ENCODE assay signal across 1 cellular context in the genomic region with DNA sequence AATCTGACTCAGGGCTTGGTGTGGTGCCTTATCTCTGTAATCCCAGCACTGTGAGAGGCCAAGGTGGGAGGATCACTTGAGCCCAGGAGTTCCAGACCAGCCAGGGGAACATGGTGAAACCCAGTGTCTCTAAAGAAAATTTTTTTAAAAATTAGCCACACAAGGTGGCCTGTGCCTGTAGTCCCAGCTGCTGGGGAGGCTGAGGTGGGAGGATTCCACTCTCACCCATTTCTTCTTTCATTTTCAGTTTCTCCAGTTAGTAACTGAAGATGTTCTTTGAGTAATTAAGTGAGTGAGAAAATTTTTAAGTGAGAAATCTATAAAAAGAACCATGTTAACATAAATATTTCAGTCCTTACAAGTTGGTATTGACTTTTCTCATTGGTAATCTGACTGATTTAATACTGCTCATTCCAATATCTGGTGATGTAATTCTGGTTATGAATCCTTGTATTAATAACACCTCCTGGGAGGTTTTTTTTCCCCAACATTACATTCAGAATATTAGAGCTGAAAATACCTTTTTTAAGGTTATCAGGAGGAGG.
TF ChIP-seq lines count a peak whose summit lies in the region.

No MANE protein-coding gene starts in this region.

TF ChIP-seq in K562, 482 proteins besides CTCF, POLR2A, EP300 and RAD21:
- TF ChIP-seq JUN (IDR thresholded peaks at IDR 0.05; ENCODE audit: borderline replicate concordance, low read depth, low read length) (no peak), JUN (CRISPR knock-in tag; IDR thresholded peaks at IDR 0.05; ENCODE audit: borderline replicate concordance) (no peak), BDP1 (IDR thresholded peaks at IDR 0.05; ENCODE audit: insufficient read depth, insufficient read length) (no peak), MCM5 (IDR thresholded peaks at IDR 0.05; ENCODE audit: low read depth) (no peak), RHOXF2B (CRISPR knock-in tag; conservative IDR thresholded peaks at IDR 0.05) (no peak), PTRF (tag; IDR thresholded peaks at IDR 0.05) (no peak)
- TF ChIP-seq, protein P1, sequence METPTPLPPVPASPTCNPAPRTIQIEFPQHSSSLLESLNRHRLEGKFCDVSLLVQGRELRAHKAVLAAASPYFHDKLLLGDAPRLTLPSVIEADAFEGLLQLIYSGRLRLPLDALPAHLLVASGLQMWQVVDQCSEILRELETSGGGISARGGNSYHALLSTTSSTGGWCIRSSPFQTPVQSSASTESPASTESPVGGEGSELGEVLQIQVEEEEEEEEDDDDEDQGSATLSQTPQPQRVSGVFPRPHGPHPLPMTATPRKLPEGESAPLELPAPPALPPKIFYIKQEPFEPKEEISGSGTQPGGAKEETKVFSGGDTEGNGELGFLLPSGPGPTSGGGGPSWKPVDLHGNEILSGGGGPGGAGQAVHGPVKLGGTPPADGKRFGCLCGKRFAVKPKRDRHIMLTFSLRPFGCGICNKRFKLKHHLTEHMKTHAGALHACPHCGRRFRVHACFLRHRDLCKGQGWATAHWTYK (CRISPR knock-in tag; IDR thresholded peaks at IDR 0.05): no peak
- TF ChIP-seq, protein P2, sequence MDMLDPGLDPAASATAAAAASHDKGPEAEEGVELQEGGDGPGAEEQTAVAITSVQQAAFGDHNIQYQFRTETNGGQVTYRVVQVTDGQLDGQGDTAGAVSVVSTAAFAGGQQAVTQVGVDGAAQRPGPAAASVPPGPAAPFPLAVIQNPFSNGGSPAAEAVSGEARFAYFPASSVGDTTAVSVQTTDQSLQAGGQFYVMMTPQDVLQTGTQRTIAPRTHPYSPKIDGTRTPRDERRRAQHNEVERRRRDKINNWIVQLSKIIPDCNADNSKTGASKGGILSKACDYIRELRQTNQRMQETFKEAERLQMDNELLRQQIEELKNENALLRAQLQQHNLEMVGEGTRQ (CRISPR knock-in tag; IDR thresholded peaks at IDR 0.05): no peak
- TF ChIP-seq, protein P3, sequence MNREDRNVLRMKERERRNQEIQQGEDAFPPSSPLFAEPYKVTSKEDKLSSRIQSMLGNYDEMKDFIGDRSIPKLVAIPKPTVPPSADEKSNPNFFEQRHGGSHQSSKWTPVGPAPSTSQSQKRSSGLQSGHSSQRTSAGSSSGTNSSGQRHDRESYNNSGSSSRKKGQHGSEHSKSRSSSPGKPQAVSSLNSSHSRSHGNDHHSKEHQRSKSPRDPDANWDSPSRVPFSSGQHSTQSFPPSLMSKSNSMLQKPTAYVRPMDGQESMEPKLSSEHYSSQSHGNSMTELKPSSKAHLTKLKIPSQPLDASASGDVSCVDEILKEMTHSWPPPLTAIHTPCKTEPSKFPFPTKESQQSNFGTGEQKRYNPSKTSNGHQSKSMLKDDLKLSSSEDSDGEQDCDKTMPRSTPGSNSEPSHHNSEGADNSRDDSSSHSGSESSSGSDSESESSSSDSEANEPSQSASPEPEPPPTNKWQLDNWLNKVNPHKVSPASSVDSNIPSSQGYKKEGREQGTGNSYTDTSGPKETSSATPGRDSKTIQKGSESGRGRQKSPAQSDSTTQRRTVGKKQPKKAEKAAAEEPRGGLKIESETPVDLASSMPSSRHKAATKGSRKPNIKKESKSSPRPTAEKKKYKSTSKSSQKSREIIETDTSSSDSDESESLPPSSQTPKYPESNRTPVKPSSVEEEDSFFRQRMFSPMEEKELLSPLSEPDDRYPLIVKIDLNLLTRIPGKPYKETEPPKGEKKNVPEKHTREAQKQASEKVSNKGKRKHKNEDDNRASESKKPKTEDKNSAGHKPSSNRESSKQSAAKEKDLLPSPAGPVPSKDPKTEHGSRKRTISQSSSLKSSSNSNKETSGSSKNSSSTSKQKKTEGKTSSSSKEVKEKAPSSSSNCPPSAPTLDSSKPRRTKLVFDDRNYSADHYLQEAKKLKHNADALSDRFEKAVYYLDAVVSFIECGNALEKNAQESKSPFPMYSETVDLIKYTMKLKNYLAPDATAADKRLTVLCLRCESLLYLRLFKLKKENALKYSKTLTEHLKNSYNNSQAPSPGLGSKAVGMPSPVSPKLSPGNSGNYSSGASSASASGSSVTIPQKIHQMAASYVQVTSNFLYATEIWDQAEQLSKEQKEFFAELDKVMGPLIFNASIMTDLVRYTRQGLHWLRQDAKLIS (CRISPR knock-in tag; IDR thresholded peaks at IDR 0.05): no peak
